ENCODE assay signal across 35 cellular contexts in genomic region chr2:120574620-120575019, GRCh38.
"Had no signal": no experiment of that assay in that cellular context is flagged by ENCODE, and none has a peak within 500 bp of the region (broad histone marks: within the 10 kb centered on the region; RNA-seq: fewer than 3 reads in every experiment).

No MANE protein-coding gene starts in this region.

- ATAC-seq: activated CD8-positive, alpha-beta memory T cell treated with anti-CD3 and anti-CD28 coated beads, Interleukin-2, amount 10 ng/mL, durations not matched to agents 7 days and 5 days; PC-3 had no signal

- H3K36me3 ChIP-seq: brain microvascular endothelial cell, Peyer's patch had no signal

- H3K27me3 ChIP-seq: brain microvascular endothelial cell, Peyer's patch had no signal

- DNase-seq: activated B cell treated with CpG ODN at 0.5 μM for 24 hours; activated CD4-positive, alpha-beta memory T cell treated with anti-CD3 and anti-CD28 coated beads, Interleukin-2, amount 10 ng/mL, durations not matched to agents 7 days and 5 days; activated CD4-positive, alpha-beta T cell treated with anti-CD3 and anti-CD28 coated beads for 4 hours; activated CD4-positive, CD25-positive, alpha-beta regulatory T cell treated with anti-CD3 and anti-CD28 coated beads, Interleukin-2, amount 50 U/mL, for 72 hours; activated CD8-positive, alpha-beta memory T cell treated with anti-CD3 and anti-CD28 coated beads for 24 hours; activated CD8-positive, alpha-beta memory T cell treated with anti-CD3 and anti-CD28 coated beads, Interleukin-2, amount 10 ng/mL, durations not matched to agents 7 days and 5 days; activated CD8-positive, alpha-beta memory T cell treated with anti-CD3 and anti-CD28 coated beads, Interleukin-2, amount 50 U/mL, for 48 hours; activated effector memory CD4-positive, alpha-beta T cell treated with Interleukin-2 at 50 U/mL for 16 hours; activated naive CD4-positive, alpha-beta T cell; activated naive CD4-positive, alpha-beta T cell treated with anti-CD3 and anti-CD28 coated beads, Interleukin-2, amount 50 U/mL, for 16 hours; activated naive CD8-positive, alpha-beta T cell treated with anti-CD3 and anti-CD28 coated beads for 36 hours; activated T-cell treated with anti-CD3 and anti-CD28 coated beads, Interleukin-2, amount 50 U/mL, for 48 hours; amniotic stem cell; aorta; brain microvascular endothelial cell; Kasumi-1; KBM-7; MM.1S; MV-4-11; NCI-H1092; NCI-H1436 treated with DMSO at 0.1 percent for 48 hours; NCI-H1694 treated with DMSO at 0.1 percent for 48 hours; NCI-H2029; NCI-H510A; NCI-H526; NCI-H748 treated with DMSO at 0.1 percent for 48 hours; NK-92 treated with Interleukin-12 subunit alpha and Interleukin-12 subunit beta, amount 100 ng/mL, for 24 hours; PC-3; Peyer's patch; RPMI8226; SW 1271; T-helper 1 cell; T-helper 2 cell; T-helper 9 cell had no signal

- H3K27ac ChIP-seq: brain microvascular endothelial cell, Peyer's patch, VCaP had no signal

- H3K4me3 ChIP-seq: Peyer's patch had no signal

- H3K9me3 ChIP-seq: Peyer's patch had no signal
